1 cellular context compared by ENCODE assay signal in genomic region chr11:17475666-17476316, GRCh38.
TF ChIP-seq lines count a peak whose summit lies in the region.

No MANE protein-coding gene starts in this region.

TF ChIP-seq in HEK293, 187 proteins besides CTCF, POLR2A, EP300 and RAD21 (continued from another document):
- no peak for TF ChIP-seq ZNF518A (tag by site-specific recombination; conservative IDR thresholded peaks at IDR 0.05; ENCODE audit: low read depth)
TF ChIP-seq in HEK293: peak in this region for 0.
